In the genomic region with DNA sequence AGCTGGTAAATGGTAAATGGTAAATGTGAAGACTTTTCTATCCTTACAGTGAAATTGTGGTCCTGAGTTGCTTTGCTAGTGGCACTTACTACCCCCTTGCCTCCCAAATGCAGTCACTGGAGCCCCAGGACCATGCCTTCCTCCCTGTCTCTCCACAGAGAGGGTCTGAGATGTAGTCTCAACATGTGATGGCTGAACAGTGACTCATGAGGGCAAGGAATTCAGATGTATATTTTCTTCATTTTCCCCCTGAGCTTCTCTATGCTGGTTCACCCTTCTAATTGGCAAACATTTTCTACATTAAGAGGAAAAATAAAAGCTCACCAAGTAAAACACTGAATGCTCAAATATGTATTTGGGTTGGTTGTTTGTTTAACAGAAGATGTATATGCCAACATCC, we compare ENCODE assay signal across 26 cellular contexts.
DNase-seq lines count a peak whose midpoint lies in the region; ATAC-seq, FAIRE-seq and TF ChIP-seq lines count a peak whose summit lies in the region.
"Had no signal": no experiment of that assay in that cellular context is flagged by ENCODE, and none has a peak within 500 bp of the region (broad histone marks: within the 10 kb centered on the region; RNA-seq: fewer than 3 reads in every experiment).

No MANE protein-coding gene starts in this region.

- POLR2A ChIA-PET in A549 (lab: Yijun Ruan, JAX) (no interaction called here), PC-3 (lab: Charles Lee; ENCODE audit: unreplicated experiment) (no interaction called here)

- DNase-seq in A549 (ENCODE audit: low read depth in 1 of 2, low spot score in 1 of 2): no peak
- peak; percentile 19 for DNase-seq in ELR (ENCODE audit: low read depth)
- DNase-seq in PC-3: no peak
- peak; percentile 18 for DNase-seq in iris pigment epithelial cell (ENCODE audit: low read depth)
- no peak for DNase-seq in HFFc6
- DNase-seq in KG1 (lab: John Stamatoyannopoulos, UW): no peak
- DNase-seq: ACHN; AML-193; BE2C; CD4-positive, alpha-beta T cell; CD8-positive, alpha-beta memory T cell; DMS 273 treated with DMSO at 0.1 percent for 48 hours; DMS79; GDM1; GOT3 had no signal

- FAIRE-seq in A549 (lab: Jason Lieb, UNC): no peak
- FAIRE-seq: A204.1, D721Med, GM12878, GM19239, H54 had no signal

- H3K36me3 ChIP-seq in PC-3 (ENCODE audit: low read depth, low read length): no peaks in the 10 kb centered on the region
- H3K36me3 ChIP-seq: BE2C; BLaER1 treated with 17β-estradiol and CSF1 and Interleukin-3, amounts not matched to agents 10 nM and 100 nM; HAP-1 had no signal

- H3K4me2 ChIP-seq in A549 (peak overlapping the region; percentile 34; the same call in 2 of the 3 replicates), PC-3 (ENCODE audit: low read length) (no peak overlapping the region)
- H3K4me2 ChIP-seq: BLaER1 treated with 17β-estradiol and CSF1 and Interleukin-3, amounts not matched to agents 10 nM and 100 nM had no signal

- TF ChIP-seq RAD21 in A549 (conservative IDR thresholded peaks at IDR 0.05 in 1 of 2, IDR thresholded peaks at IDR 0.05 in 1 of 2): no peak

- H3K36me3 Mint-ChIP-seq in HFFc6 (ENCODE audit: low read depth): no peaks in the 10 kb centered on the region
- H3K36me3 Mint-ChIP-seq: CD14-positive monocyte; CD8-positive, alpha-beta memory T cell had no signal

- H3K9me3 ChIP-seq in A549 (0 out of 3 replicates have a peak, but pooled peaks cover 3% of the 10 kb centered on the region), PC-3 (ENCODE audit: low read length) (no peaks in the 10 kb centered on the region)
- H3K9me3 ChIP-seq: BE2C, HAP-1 had no signal

- H3K9ac ChIP-seq in PC-3 (ENCODE audit: low read length): no peak overlapping the region
- H3K9ac ChIP-seq: BLaER1 treated with 17β-estradiol and CSF1 and Interleukin-3, amounts not matched to agents 10 nM and 100 nM had no signal

- H3F3A ChIP-seq in PC-3 (ENCODE audit: low read length, unreplicated experiment): no peaks in the 10 kb centered on the region

- H3K79me2 ChIP-seq in PC-3 (ENCODE audit: low read length): no peaks in the 10 kb centered on the region

- H3K4me1 Mint-ChIP-seq in HFFc6 (ENCODE audit: low read depth): peaks cover 10% of the 10 kb centered on the region; the same call in 1 of the 2 replicates
- H3K4me1 Mint-ChIP-seq: CD14-positive monocyte; CD8-positive, alpha-beta memory T cell had no signal

- intact Hi-C loops in PC-3 (cut with micrococcal nuclease): no loop called here

- no peaks in the 10 kb centered on the region for H3K27me3 ChIP-seq in PC-3 (ENCODE audit: low read length)
- H3K27me3 ChIP-seq: BE2C; BLaER1 treated with 17β-estradiol and CSF1 and Interleukin-3, amounts not matched to agents 10 nM and 100 nM had no signal

- H3K27me3 Mint-ChIP-seq in HFFc6 (ENCODE audit: insufficient read depth): peaks cover 20% of the 10 kb centered on the region

- no peaks in the 10 kb centered on the region for H4K20me1 ChIP-seq in PC-3 (ENCODE audit: low read length)
- H4K20me1 ChIP-seq: BLaER1 treated with 17β-estradiol and CSF1 and Interleukin-3, amounts not matched to agents 10 nM and 100 nM had no signal

- no peak for TF ChIP-seq EP300 in A549 (IDR thresholded peaks at IDR 0.05)

- H3K27ac Mint-ChIP-seq in HFFc6: no peak overlapping the region
- H3K27ac Mint-ChIP-seq: CD14-positive monocyte; CD4-positive, alpha-beta T cell; CD8-positive, alpha-beta memory T cell had no signal

- H3K27ac ChIP-seq in A549: peak overlapping the region; percentile 9; a peak in 1 of 6 replicates
- H3K27ac ChIP-seq in PC-3 (ENCODE audit: low read length): no peak overlapping the region
- H3K27ac ChIP-seq: 22Rv1; BLaER1 treated with 17β-estradiol and CSF1 and Interleukin-3, amounts not matched to agents 10 nM and 100 nM had no signal

- H3K4me1 ChIP-seq in A549 (peaks cover 14% of the 10 kb centered on the region), PC-3 (ENCODE audit: insufficient read depth, low read length) (no peaks in the 10 kb centered on the region)
- H3K4me1 ChIP-seq: BE2C, HAP-1 had no signal

- no peak for TF ChIP-seq POLR2A in A549 (IDR thresholded peaks at IDR 0.05; ENCODE audit: low read length)

- no peak for TF ChIP-seq CTCF in A549 (IDR thresholded peaks at IDR 0.05)
- no peak for TF ChIP-seq CTCF in PC-3 (conservative IDR thresholded peaks at IDR 0.05; ENCODE audit: low read depth, low read length)
- no peak for TF ChIP-seq CTCF in HFFc6 (IDR thresholded peaks at IDR 0.05)

- no peak overlapping the region for H2AFZ ChIP-seq in PC-3 (ENCODE audit: low read length)

- ATAC-seq in A549: peak in 1 of 2 experiments; percentile 22; a peak in 1 of 6 replicates
- peak; percentile 37; the same call in 1 of the 2 replicates for ATAC-seq in PC-3
- ATAC-seq in GM19328 (IDR thresholded peaks at IDR 0.05; ENCODE audit: unreplicated experiment): no peak
- no peak for ATAC-seq in HG02571 (IDR thresholded peaks at IDR 0.05; ENCODE audit: unreplicated experiment)
- ATAC-seq: GM12878 had no signal

- H3K4me3 Mint-ChIP-seq in HFFc6: no peak overlapping the region
- H3K4me3 Mint-ChIP-seq: CD14-positive monocyte; CD4-positive, alpha-beta T cell; CD8-positive, alpha-beta memory T cell had no signal

- no peaks in the 10 kb centered on the region for H3K9me2 ChIP-seq in PC-3 (replicated peaks; ENCODE audit: low read length)

- BruUV-seq in PC-3 (replicated peaks; lab: Mats Ljungman, UMichigan): no TSS peak

- no peaks in the 10 kb centered on the region; the same call in 1 of the 2 replicates for H3K9me3 Mint-ChIP-seq in HFFc6
- H3K9me3 Mint-ChIP-seq: CD4-positive, alpha-beta T cell had no signal

- H3K4me3 ChIP-seq in A549 (no peak overlapping the region), PC-3 (ENCODE audit: low read length) (no peak overlapping the region)
- H3K4me3 ChIP-seq: BLaER1 treated with 17β-estradiol and CSF1 and Interleukin-3, amounts not matched to agents 10 nM and 100 nM; GM12878; HAP-1 had no signal

- CTCF ChIA-PET in A549 (lab: Yijun Ruan, JAX): interaction anchor here (0.7 kb wide), 1 partner anchor 21 kb away, joined by 3 read pairs; no protein-coding TSS in a partner anchor
- CTCF ChIA-PET in PC-3 (lab: Charles Lee): no interaction called here

TF ChIP-seq in A549, 52 proteins besides CTCF, POLR2A, EP300 and RAD21 (continues in another document):
- TF ChIP-seq SMC3 (IDR thresholded peaks at IDR 0.05): no peak
- no peak for TF ChIP-seq ZNF302 (CRISPR knock-in tag; IDR thresholded peaks at IDR 0.05)
- no peak for TF ChIP-seq ZC3H11A (IDR thresholded peaks at IDR 0.05)
- TF ChIP-seq, protein P1, sequence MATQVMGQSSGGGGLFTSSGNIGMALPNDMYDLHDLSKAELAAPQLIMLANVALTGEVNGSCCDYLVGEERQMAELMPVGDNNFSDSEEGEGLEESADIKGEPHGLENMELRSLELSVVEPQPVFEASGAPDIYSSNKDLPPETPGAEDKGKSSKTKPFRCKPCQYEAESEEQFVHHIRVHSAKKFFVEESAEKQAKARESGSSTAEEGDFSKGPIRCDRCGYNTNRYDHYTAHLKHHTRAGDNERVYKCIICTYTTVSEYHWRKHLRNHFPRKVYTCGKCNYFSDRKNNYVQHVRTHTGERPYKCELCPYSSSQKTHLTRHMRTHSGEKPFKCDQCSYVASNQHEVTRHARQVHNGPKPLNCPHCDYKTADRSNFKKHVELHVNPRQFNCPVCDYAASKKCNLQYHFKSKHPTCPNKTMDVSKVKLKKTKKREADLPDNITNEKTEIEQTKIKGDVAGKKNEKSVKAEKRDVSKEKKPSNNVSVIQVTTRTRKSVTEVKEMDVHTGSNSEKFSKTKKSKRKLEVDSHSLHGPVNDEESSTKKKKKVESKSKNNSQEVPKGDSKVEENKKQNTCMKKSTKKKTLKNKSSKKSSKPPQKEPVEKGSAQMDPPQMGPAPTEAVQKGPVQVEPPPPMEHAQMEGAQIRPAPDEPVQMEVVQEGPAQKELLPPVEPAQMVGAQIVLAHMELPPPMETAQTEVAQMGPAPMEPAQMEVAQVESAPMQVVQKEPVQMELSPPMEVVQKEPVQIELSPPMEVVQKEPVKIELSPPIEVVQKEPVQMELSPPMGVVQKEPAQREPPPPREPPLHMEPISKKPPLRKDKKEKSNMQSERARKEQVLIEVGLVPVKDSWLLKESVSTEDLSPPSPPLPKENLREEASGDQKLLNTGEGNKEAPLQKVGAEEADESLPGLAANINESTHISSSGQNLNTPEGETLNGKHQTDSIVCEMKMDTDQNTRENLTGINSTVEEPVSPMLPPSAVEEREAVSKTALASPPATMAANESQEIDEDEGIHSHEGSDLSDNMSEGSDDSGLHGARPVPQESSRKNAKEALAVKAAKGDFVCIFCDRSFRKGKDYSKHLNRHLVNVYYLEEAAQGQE (IDR thresholded peaks at IDR 0.05): no peak
- TF ChIP-seq PHF8 (IDR thresholded peaks at IDR 0.05; ENCODE audit: borderline replicate concordance, low read depth): no peak
- TF ChIP-seq CHD4 (IDR thresholded peaks at IDR 0.05; ENCODE audit: borderline replicate concordance): no peak
- TF ChIP-seq TP53 (CRISPR knock-in tag; IDR thresholded peaks at IDR 0.05): no peak
- no peak for TF ChIP-seq SREBF2 (IDR thresholded peaks at IDR 0.05)
- TF ChIP-seq, protein P2, sequence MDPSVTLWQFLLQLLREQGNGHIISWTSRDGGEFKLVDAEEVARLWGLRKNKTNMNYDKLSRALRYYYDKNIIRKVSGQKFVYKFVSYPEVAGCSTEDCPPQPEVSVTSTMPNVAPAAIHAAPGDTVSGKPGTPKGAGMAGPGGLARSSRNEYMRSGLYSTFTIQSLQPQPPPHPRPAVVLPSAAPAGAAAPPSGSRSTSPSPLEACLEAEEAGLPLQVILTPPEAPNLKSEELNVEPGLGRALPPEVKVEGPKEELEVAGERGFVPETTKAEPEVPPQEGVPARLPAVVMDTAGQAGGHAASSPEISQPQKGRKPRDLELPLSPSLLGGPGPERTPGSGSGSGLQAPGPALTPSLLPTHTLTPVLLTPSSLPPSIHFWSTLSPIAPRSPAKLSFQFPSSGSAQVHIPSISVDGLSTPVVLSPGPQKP (IDR thresholded peaks at IDR 0.05; ENCODE audit: low read depth, low read length): no peak
- no peak for TF ChIP-seq ZFP36 (IDR thresholded peaks at IDR 0.05; ENCODE audit: borderline replicate concordance, partially characterized antibody)
- TF ChIP-seq FOXS1 (CRISPR knock-in tag; IDR thresholded peaks at IDR 0.05): no peak
- no peak for TF ChIP-seq HOXA7 (CRISPR knock-in tag; IDR thresholded peaks at IDR 0.05)
- TF ChIP-seq, protein P3, sequence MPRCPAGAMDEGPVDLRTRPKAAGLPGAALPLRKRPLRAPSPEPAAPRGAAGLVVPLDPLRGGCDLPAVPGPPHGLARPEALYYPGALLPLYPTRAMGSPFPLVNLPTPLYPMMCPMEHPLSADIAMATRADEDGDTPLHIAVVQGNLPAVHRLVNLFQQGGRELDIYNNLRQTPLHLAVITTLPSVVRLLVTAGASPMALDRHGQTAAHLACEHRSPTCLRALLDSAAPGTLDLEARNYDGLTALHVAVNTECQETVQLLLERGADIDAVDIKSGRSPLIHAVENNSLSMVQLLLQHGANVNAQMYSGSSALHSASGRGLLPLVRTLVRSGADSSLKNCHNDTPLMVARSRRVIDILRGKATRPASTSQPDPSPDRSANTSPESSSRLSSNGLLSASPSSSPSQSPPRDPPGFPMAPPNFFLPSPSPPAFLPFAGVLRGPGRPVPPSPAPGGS (IDR thresholded peaks at IDR 0.05): no peak

Comparison
In these comparisons a context has a peak if more than half of its experiments do, and no peak if none do; other contexts are left out.
1. DNase-seq: peak in ELR (single experiment) and iris pigment epithelial cell (single experiment); none in A549 (0 of 2), PC-3 (single experiment), HFFc6 (single experiment) and KG1 (single experiment).